8 cellular contexts compared by ENCODE assay signal in genomic region chr7:38367301-38367700, GRCh38.
A peak's percentile ranks its signal among the peaks of the same experiment; 100 is the strongest.
DNase-seq lines count a peak whose midpoint lies in the region; ATAC-seq and TF ChIP-seq lines count a peak whose summit lies in the region.

No MANE protein-coding gene starts in this region.

- H3K4me3 ChIP-seq in mucosa of descending colon (no peak overlapping the region), SK-N-SH (ENCODE audit: low read depth in 2 of 2, low read length in 1 of 2) (no peak overlapping the region)

- H3F3A ChIP-seq in SK-N-SH (replicated peaks; ENCODE audit: insufficient read depth) = no peaks in the 10 kb centered on the region

- no peak overlapping the region for H2AFZ ChIP-seq in SK-N-SH (ENCODE audit: low read depth)

- in situ Hi-C loops in KBM-7 (cut with MboI; ENCODE audit: low pct_unique_long_range_greater_than_20kb, low sequenced_read_pairs) = no loop called here

- no peak overlapping the region for H3K4me2 ChIP-seq in SK-N-SH

- POLR2A ChIA-PET in SK-N-SH (lab: Yijun Ruan, JAX) = no interaction called here

- DNase-seq in KBM-7 = peak; percentile 8
- DNase-seq in mucosa of descending colon = no peak
- DNase-seq in iPS-NIHi11 (ENCODE audit: low spot score) = no peak
- no peak for DNase-seq in SK-N-SH
- DNase-seq in NCI-H774 (lab: John Stamatoyannopoulos, UW) = no peak
- DNase-seq in GF-D8 (lab: John Stamatoyannopoulos, UW) = no peak

- no peaks in the 10 kb centered on the region for H4K20me1 ChIP-seq in SK-N-SH (ENCODE audit: insufficient read depth)

- TF ChIP-seq CTCF in mucosa of descending colon (IDR thresholded peaks at IDR 0.05) (no peak), SK-N-SH (IDR thresholded peaks at IDR 0.05) (no peak)

- H3K36me3 ChIP-seq in mucosa of descending colon (ENCODE audit: low read depth) (no peaks in the 10 kb centered on the region), SK-N-SH (replicated peaks in 1 of 2; ENCODE audit: control insufficient read depth in 1 of 2, insufficient read depth in 2 of 2, low read length in 1 of 2) (no peaks in the 10 kb centered on the region)

- TF ChIP-seq RAD21 in SK-N-SH (IDR thresholded peaks at IDR 0.05; ENCODE audit: low read length) = no peak

- CTCF ChIA-PET in SK-N-SH (lab: Yijun Ruan, JAX) = interaction anchor here (1.2 to 7.2 kb wide), 9 partner anchors 7 to 465 kb away, joined by 3 to 83 read pairs (median 54); partner anchors contain the start of gene SFRP4

- H3K9me2 ChIP-seq in SK-N-SH = no peaks in the 10 kb centered on the region

- H3K9me3 ChIP-seq in mucosa of descending colon (no peaks in the 10 kb centered on the region), SK-N-SH (no peaks in the 10 kb centered on the region)

- no peaks in the 10 kb centered on the region for H3K79me2 ChIP-seq in SK-N-SH (ENCODE audit: insufficient read depth)

- no peak overlapping the region for H3K27ac ChIP-seq in SK-N-SH (ENCODE audit: low read depth in 2 of 2, low read length in 1 of 2)

- ATAC-seq in GM18870 (IDR thresholded peaks at IDR 0.05; ENCODE audit: unreplicated experiment) (peak; percentile 74), GM21825 (IDR thresholded peaks at IDR 0.05; ENCODE audit: unreplicated experiment) (peak; percentile 72), mucosa of descending colon (peak; percentile 44)

- H3K27me3 ChIP-seq in SK-N-SH (ENCODE audit: insufficient read depth) = no peaks in the 10 kb centered on the region

- H3K4me1 ChIP-seq in mucosa of descending colon (ENCODE audit: low read depth) (no peaks in the 10 kb centered on the region), SK-N-SH (ENCODE audit: control insufficient read depth in 1 of 2, insufficient read depth in 2 of 2, low read depth in 1 of 2, low read length in 1 of 2) (peaks cover 0 to 16% of the 10 kb centered on the region in 2 experiments; a peak in 2 of 4 replicates)

- H3K9ac ChIP-seq in SK-N-SH = no peak overlapping the region

- intact Hi-C loops in mucosa of descending colon (cut with DNase I, micrococcal nuclease) = no loop called here

- no peak for TF ChIP-seq EP300 in SK-N-SH (IDR thresholded peaks at IDR 0.05; ENCODE audit: borderline replicate concordance in 1 of 2, low read depth in 1 of 2, low read length in 1 of 2)

TF ChIP-seq in SK-N-SH, 30 proteins besides CTCF, POLR2A, EP300 and RAD21:
- TF ChIP-seq SMC3 (IDR thresholded peaks at IDR 0.05; ENCODE audit: low read depth, low read length) (no peak), FOXJ3 (CRISPR knock-in tag; IDR thresholded peaks at IDR 0.05) (no peak), FOXM1 (IDR thresholded peaks at IDR 0.05; ENCODE audit: low read depth) (no peak), ELF1 (IDR thresholded peaks at IDR 0.05) (no peak), MEF2A (IDR thresholded peaks at IDR 0.05; ENCODE audit: borderline replicate concordance, low read depth) (no peak), USF1 (IDR thresholded peaks at IDR 0.05; ENCODE audit: borderline replicate concordance, low read depth) (no peak), PBX3 (IDR thresholded peaks at IDR 0.05) (no peak), ZBTB33 (IDR thresholded peaks at IDR 0.05; ENCODE audit: borderline replicate concordance, low read depth) (no peak), REST (IDR thresholded peaks at IDR 0.05; ENCODE audit: low read depth, low read length) (no peak), NRF1 (IDR thresholded peaks at IDR 0.05; ENCODE audit: low read depth, low read length) (no peak), JUND (IDR thresholded peaks at IDR 0.05) (no peak), IRF3 (IDR thresholded peaks at IDR 0.05; ENCODE audit: low read depth, low read length) (no peak), RXRA (IDR thresholded peaks at IDR 0.05; ENCODE audit: borderline replicate concordance, low read depth) (no peak), YY1 (IDR thresholded peaks at IDR 0.05; ENCODE audit: low read depth) (no peak), MXI1 (IDR thresholded peaks at IDR 0.05; ENCODE audit: low read depth, low read length) (no peak), MAX (IDR thresholded peaks at IDR 0.05; ENCODE audit: low read depth) (no peak), USF2 (IDR thresholded peaks at IDR 0.05; ENCODE audit: borderline replicate concordance, low read depth, low read length) (no peak), GATA2 (CRISPR knock-in tag; IDR thresholded peaks at IDR 0.05) (no peak), NFIC (IDR thresholded peaks at IDR 0.05; ENCODE audit: borderline replicate concordance) (no peak), RCOR1 (IDR thresholded peaks at IDR 0.05; ENCODE audit: low read length) (no peak)
